1 cellular context compared by ENCODE assay signal in the genomic region with DNA sequence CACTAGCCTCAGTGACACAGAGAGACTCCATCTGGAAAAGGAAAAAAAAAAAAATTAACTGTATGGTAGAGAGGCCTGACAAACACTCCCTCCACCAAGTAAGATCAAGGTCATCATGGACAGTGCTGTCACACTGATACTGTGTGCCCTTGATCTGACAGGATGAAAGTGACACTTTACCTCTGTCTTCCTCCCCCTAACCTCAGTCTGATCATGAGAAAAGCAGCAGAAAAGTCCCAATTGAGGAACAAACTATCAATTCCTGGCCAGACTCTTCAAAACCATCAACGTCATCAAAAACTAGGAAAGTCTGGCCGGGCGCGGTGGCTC.
TF ChIP-seq lines count a peak whose summit lies in the region.

No MANE protein-coding gene starts in this region.

TF ChIP-seq in GM12878, 131 proteins besides CTCF, POLR2A, EP300 and RAD21 (continued from another document):
- TF ChIP-seq, protein P1, sequence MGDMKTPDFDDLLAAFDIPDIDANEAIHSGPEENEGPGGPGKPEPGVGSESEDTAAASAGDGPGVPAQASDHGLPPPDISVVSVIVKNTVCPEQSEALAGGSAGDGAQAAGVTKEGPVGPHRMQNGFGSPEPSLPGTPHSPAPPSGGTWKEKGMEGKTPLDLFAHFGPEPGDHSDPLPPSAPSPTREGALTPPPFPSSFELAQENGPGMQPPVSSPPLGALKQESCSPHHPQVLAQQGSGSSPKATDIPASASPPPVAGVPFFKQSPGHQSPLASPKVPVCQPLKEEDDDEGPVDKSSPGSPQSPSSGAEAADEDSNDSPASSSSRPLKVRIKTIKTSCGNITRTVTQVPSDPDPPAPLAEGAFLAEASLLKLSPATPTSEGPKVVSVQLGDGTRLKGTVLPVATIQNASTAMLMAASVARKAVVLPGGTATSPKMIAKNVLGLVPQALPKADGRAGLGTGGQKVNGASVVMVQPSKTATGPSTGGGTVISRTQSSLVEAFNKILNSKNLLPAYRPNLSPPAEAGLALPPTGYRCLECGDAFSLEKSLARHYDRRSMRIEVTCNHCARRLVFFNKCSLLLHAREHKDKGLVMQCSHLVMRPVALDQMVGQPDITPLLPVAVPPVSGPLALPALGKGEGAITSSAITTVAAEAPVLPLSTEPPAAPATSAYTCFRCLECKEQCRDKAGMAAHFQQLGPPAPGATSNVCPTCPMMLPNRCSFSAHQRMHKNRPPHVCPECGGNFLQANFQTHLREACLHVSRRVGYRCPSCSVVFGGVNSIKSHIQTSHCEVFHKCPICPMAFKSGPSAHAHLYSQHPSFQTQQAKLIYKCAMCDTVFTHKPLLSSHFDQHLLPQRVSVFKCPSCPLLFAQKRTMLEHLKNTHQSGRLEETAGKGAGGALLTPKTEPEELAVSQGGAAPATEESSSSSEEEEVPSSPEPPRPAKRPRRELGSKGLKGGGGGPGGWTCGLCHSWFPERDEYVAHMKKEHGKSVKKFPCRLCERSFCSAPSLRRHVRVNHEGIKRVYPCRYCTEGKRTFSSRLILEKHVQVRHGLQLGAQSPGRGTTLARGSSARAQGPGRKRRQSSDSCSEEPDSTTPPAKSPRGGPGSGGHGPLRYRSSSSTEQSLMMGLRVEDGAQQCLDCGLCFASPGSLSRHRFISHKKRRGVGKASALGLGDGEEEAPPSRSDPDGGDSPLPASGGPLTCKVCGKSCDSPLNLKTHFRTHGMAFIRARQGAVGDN (IDR thresholded peaks at IDR 0.05): peak; percentile 66; the same call in 1 of the 2 replicates
- TF ChIP-seq SKIL (IDR thresholded peaks at IDR 0.05; ENCODE audit: low read depth, poor library complexity, severe bottlenecking): no peak
- TF ChIP-seq GABPA (IDR thresholded peaks at IDR 0.05; ENCODE audit: low read depth): no peak
- no peak for TF ChIP-seq NFYA (IDR thresholded peaks at IDR 0.05; ENCODE audit: borderline replicate concordance, low read depth, low read length)
- no peak for TF ChIP-seq NRF1 (conservative IDR thresholded peaks at IDR 0.05; ENCODE audit: low read depth, low read length)
- no peak for TF ChIP-seq POU2F2 (IDR thresholded peaks at IDR 0.05; ENCODE audit: borderline replicate concordance, low read depth, low read length)
- no peak for TF ChIP-seq BCL11A (IDR thresholded peaks at IDR 0.05; ENCODE audit: low read depth, low read length)
- TF ChIP-seq SMARCA5 (IDR thresholded peaks at IDR 0.05): no peak
- peak; percentile 35; the same call in 1 of the 2 replicates for TF ChIP-seq MTA2 (IDR thresholded peaks at IDR 0.05; ENCODE audit: low read depth)
- TF ChIP-seq ESRRA (IDR thresholded peaks at IDR 0.05; ENCODE audit: low read length): peak; percentile 25; the same call in 1 of the 2 replicates
- TF ChIP-seq CHD2 (IDR thresholded peaks at IDR 0.05; ENCODE audit: borderline replicate concordance, low read depth, low read length): no peak
- no peak for TF ChIP-seq ZBED1 (IDR thresholded peaks at IDR 0.05; ENCODE audit: borderline replicate concordance)
- TF ChIP-seq, protein P2, sequence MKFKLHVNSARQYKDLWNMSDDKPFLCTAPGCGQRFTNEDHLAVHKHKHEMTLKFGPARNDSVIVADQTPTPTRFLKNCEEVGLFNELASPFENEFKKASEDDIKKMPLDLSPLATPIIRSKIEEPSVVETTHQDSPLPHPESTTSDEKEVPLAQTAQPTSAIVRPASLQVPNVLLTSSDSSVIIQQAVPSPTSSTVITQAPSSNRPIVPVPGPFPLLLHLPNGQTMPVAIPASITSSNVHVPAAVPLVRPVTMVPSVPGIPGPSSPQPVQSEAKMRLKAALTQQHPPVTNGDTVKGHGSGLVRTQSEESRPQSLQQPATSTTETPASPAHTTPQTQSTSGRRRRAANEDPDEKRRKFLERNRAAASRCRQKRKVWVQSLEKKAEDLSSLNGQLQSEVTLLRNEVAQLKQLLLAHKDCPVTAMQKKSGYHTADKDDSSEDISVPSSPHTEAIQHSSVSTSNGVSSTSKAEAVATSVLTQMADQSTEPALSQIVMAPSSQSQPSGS (IDR thresholded peaks at IDR 0.05; ENCODE audit: low read length): no peak
- TF ChIP-seq FOS (IDR thresholded peaks at IDR 0.05; ENCODE audit: borderline replicate concordance, extremely low read depth, insufficient read length): no peak
- no peak for TF ChIP-seq CEBPB (IDR thresholded peaks at IDR 0.05; ENCODE audit: borderline replicate concordance in 1 of 2, low read depth in 2 of 2, low read length in 2 of 2)
- TF ChIP-seq RAD51 (IDR thresholded peaks at IDR 0.05): no peak
- TF ChIP-seq JUNB (IDR thresholded peaks at IDR 0.05): no peak
- no peak for TF ChIP-seq NFIC (IDR thresholded peaks at IDR 0.05; ENCODE audit: low read depth, low read length)
- TF ChIP-seq PRDM15 (CRISPR knock-in tag; IDR thresholded peaks at IDR 0.05): no peak
- TF ChIP-seq MYC (IDR thresholded peaks at IDR 0.05; ENCODE audit: insufficient read depth, insufficient read length, insufficient replicate concordance, low read length, severe bottlenecking): no peak
- no peak for TF ChIP-seq SREBF1 (IDR thresholded peaks at IDR 0.05; ENCODE audit: low read length)
- TF ChIP-seq POLR2AphosphoS5 (IDR thresholded peaks at IDR 0.05; ENCODE audit: low read length): peak; percentile 42; the same call in 1 of the 2 replicates
- no peak for TF ChIP-seq YY1 (IDR thresholded peaks at IDR 0.05; ENCODE audit: low read depth, low read length)
- no peak for TF ChIP-seq SIX5 (IDR thresholded peaks at IDR 0.05; ENCODE audit: low read depth, low read length, severe bottlenecking)
- TF ChIP-seq MEF2B (IDR thresholded peaks at IDR 0.05; ENCODE audit: partially characterized antibody, poor library complexity, severe bottlenecking): no peak
- no peak for TF ChIP-seq BMI1 (IDR thresholded peaks at IDR 0.05; ENCODE audit: borderline replicate concordance)
- TF ChIP-seq EGR1 (IDR thresholded peaks at IDR 0.05; ENCODE audit: borderline replicate concordance in 1 of 2, low read depth in 2 of 2, low read length in 2 of 2): no peak
- TF ChIP-seq NR2C1 (IDR thresholded peaks at IDR 0.05): no peak
- no peak for TF ChIP-seq KAT2A (conservative IDR thresholded peaks at IDR 0.05; ENCODE audit: control insufficient read depth, low read depth, low read length)
- TF ChIP-seq IKZF2 (IDR thresholded peaks at IDR 0.05): peak; percentile 40 to 48; a peak in 1 of 4 replicates
